In the genomic region with DNA sequence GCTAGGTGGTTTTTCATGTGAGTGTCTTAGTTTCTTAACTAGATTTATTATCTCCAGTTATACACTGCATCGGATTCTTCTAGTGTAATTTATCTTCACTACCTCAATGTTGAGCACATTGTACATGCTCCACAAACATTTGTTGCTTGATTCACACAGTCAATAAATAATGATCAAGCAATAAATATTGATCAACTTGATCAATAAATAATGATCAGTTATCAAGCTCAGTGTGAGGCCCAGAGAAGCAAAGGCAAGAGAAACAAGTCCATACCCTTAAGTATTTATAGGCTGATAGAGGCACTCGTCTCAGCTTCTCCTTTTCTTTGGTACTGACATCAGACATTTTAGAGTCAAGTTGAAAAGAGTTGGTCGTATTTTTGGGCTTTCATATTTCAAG, we compare ENCODE assay signal across 30 cellular contexts. TPM values are rescaled to one million over a fixed set of nuclear protein-coding genes. Genes with fewer than 3 reads are reported as not detected.
"Had no signal": no experiment of that assay in that cellular context is flagged by ENCODE, and none has a peak within 500 bp of the region (broad histone marks: within the 10 kb centered on the region; RNA-seq: fewer than 3 reads in every experiment).

No MANE protein-coding gene starts in this region.

- H3K36me3 ChIP-seq: colonic mucosa, esophagus muscularis mucosa, esophagus squamous epithelium, gastrocnemius medialis, gastroesophageal sphincter, heart left ventricle, heart right ventricle had no signal

- H3K4me3 Mint-ChIP-seq: dendritic cell treated with granulocyte-macrophage colony-stimulating factor and Interleukin-4, amounts not matched to agents 40 ng/mL and 50 ng/mL, for 4 days; effector memory CD8-positive, alpha-beta T cell; endodermal cell had no signal

- H3K27me3 Mint-ChIP-seq: effector memory CD8-positive, alpha-beta T cell had no signal

- H3K4me2 ChIP-seq: hepatocyte had no signal

- ATAC-seq: effector memory CD8-positive, alpha-beta T cell; esophagus mucosa; foreskin keratinocyte; gastrocnemius medialis; gastroesophageal sphincter; heart left ventricle; heart right ventricle had no signal

- H3K79me2 ChIP-seq: hepatocyte had no signal

- H3K9me3 ChIP-seq: colonic mucosa, esophagus muscularis mucosa, esophagus squamous epithelium, gastrocnemius medialis, gastroesophageal sphincter, heart left ventricle, heart right ventricle had no signal

- H3K4me1 ChIP-seq: colonic mucosa, foreskin keratinocyte, gastrocnemius medialis had no signal

- H3K27ac ChIP-seq: colonic mucosa, coronary artery, dorsolateral prefrontal cortex, epithelial cell of prostate, esophagus muscularis mucosa, esophagus squamous epithelium, foreskin keratinocyte, gastrocnemius medialis, gastroesophageal sphincter, heart left ventricle, heart right ventricle, hepatocyte had no signal

- H3K27me3 ChIP-seq: colonic mucosa, esophagus muscularis mucosa, esophagus squamous epithelium, foreskin keratinocyte, gastrocnemius medialis, gastroesophageal sphincter, heart left ventricle, heart right ventricle, hepatocyte had no signal

- DNase-seq: colonic mucosa; cortex of kidney; dermis blood vessel endothelial cell; dorsolateral prefrontal cortex; effector CD4-positive, alpha-beta T cell; effector memory CD4-positive, alpha-beta T cell; effector memory CD8-positive, alpha-beta T cell; endodermal cell; esophagus squamous epithelium; foreskin fibroblast; foreskin keratinocyte; foreskin melanocyte; gastrocnemius medialis; glutamatergic neuron; head of caudate nucleus; heart left ventricle; heart right ventricle had no signal

- H3K27ac Mint-ChIP-seq: dendritic cell treated with granulocyte-macrophage colony-stimulating factor and Interleukin-4, amounts not matched to agents 40 ng/mL and 50 ng/mL, for 4 days; effector memory CD8-positive, alpha-beta T cell; endodermal cell had no signal

- H2AFZ ChIP-seq: hepatocyte had no signal

- H3K9me3 Mint-ChIP-seq: dendritic cell treated with granulocyte-macrophage colony-stimulating factor and Interleukin-4, amounts not matched to agents 40 ng/mL and 50 ng/mL, for 4 days; effector memory CD8-positive, alpha-beta T cell had no signal

- FAIRE-seq: colon, endometrium, endothelial cell of umbilical vein, frontal cortex had no signal

- H3K4me3 ChIP-seq: colonic mucosa, coronary artery, dorsolateral prefrontal cortex, esophagus muscularis mucosa, esophagus squamous epithelium, gastrocnemius medialis, gastroesophageal sphincter, heart left ventricle, heart right ventricle, hepatocyte had no signal

RNA-seq across cellular contexts. Expression of gene RAB39B, which starts 53.1 kb away (rescaled TPM):
- total RNA-seq: endothelial cell of umbilical vein, epithelial cell of proximal tubule, esophagus mucosa, foreskin keratinocyte, glomerular endothelial cell had no signal
- polyA plus RNA-seq: endothelial cell of umbilical vein had no signal
